In genomic region chr1:147142886-147143285, GRCh38 we compare ENCODE assay signal across 11 cellular contexts.
"Had no signal": no experiment of that assay in that cellular context is flagged by ENCODE, and none has a peak within 500 bp of the region (broad histone marks: within the 10 kb centered on the region; RNA-seq: fewer than 3 reads in every experiment).

No MANE protein-coding gene starts in this region.

- H3K36me3 ChIP-seq: HAP-1 had no signal

- H3K9me3 Mint-ChIP-seq: HFFc6 had no signal

- H3K4me3 ChIP-seq: GM23248, HAP-1, K562 had no signal

- H2AFZ ChIP-seq: GM23248 had no signal

- H3K27ac Mint-ChIP-seq: HFFc6 had no signal

- FAIRE-seq: HTR-8/SVneo, K562 had no signal

- ATAC-seq: HCT116, K562 had no signal

- H3K9me3 ChIP-seq: HAP-1 had no signal

- H3K4me3 Mint-ChIP-seq: HFFc6 had no signal

- H3K27ac ChIP-seq: GM23248 had no signal

- DNase-seq: GM23248, GOT3, H7, HFFc6, IMR-90, Kasumi-1, KG1 had no signal

- H3K9ac ChIP-seq: GM23248 had no signal
